16 cellular contexts compared by ENCODE assay signal in the genomic region with DNA sequence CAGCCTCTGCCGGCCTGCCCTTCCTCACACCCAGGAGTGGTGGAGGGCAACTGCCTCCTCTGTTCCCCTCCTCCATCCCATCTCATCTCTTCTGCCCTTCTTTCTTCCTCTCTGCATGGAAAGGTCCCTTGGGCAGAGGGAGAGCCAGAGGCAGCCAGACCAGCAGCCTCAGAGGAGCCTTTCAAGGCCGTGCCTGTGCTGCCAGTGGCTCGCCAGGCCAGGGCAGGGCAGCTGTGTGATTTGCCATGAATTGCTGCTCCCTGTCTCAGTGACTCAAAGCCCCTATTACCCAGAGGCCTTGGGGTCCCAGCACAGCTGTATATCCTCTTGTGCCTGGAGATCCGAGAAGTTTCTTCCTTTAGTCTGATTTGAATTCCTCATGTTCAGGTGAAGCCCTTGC. TPM values are rescaled to one million over a fixed set of nuclear protein-coding genes. Genes with fewer than 3 reads are reported as not detected.
A peak's percentile ranks its signal among the peaks of the same experiment; 100 is the strongest.
DNase-seq lines count a peak whose midpoint lies in the region; ATAC-seq and TF ChIP-seq lines count a peak whose summit lies in the region.
"Had no signal": no experiment of that assay in that cellular context is flagged by ENCODE, and none has a peak within 500 bp of the region (broad histone marks: within the 10 kb centered on the region; RNA-seq: fewer than 3 reads in every experiment).

No MANE protein-coding gene starts in this region.

- TF ChIP-seq POLR2A in IMR-90 (IDR thresholded peaks at IDR 0.05; ENCODE audit: low read depth, low read length) = no peak
- no peak for TF ChIP-seq POLR2A in spleen (IDR thresholded peaks at IDR 0.05)

- H3K14ac ChIP-seq in IMR-90 (replicated peaks; ENCODE audit: low read depth, low read length) = peak overlapping the region; percentile 64; the same call in 1 of the 2 replicates

- H3K9me3 Mint-ChIP-seq in mesothelial cell of epicardium = no peaks in the 10 kb centered on the region
- no peaks in the 10 kb centered on the region for H3K9me3 Mint-ChIP-seq in activated CD4-positive, alpha-beta memory T cell treated with anti-CD3 and anti-CD28 coated beads for 36 hours
- H3K9me3 Mint-ChIP-seq: T-helper 1 cell treated with Interleukin-12 subunit alpha and Interleukin-12 subunit beta and Interleukin-4 antibody, amounts not matched to agents 30 μg/mL and 1 μg/mL, for 36 hours had no signal

- in situ Hi-C loops in IMR-90 (cut with MboI; ENCODE audit: low sequenced_read_pairs) = loop anchor here (25.0 kb wide), 1 partner anchor 437 kb away; no protein-coding TSS in a partner anchor

- H3K27me3 ChIP-seq in IMR-90 (ENCODE audit: control insufficient read depth, insufficient read depth, low read length) (no peaks in the 10 kb centered on the region), spleen (replicated peaks in 1 of 7) (no peaks in the 10 kb centered on the region), H7 (ENCODE audit: control insufficient read depth, insufficient read depth, low read length) (no peaks in the 10 kb centered on the region)

- peaks cover 26% of the 10 kb centered on the region for H3K4me1 ChIP-seq in IMR-90 (ENCODE audit: control insufficient read depth, insufficient read depth, low read length)
- H3K4me1 ChIP-seq in spleen = peaks cover 0 to 11% (median 6%) of the 10 kb centered on the region in 6 donors
- H3K4me1 ChIP-seq: Caco-2 had no signal

- TF ChIP-seq CTCF in IMR-90 (conservative IDR thresholded peaks at IDR 0.05; ENCODE audit: low read depth, low read length) (no peak), mesothelial cell of epicardium (IDR thresholded peaks at IDR 0.05; ENCODE audit: unreplicated experiment) (no peak), spleen (IDR thresholded peaks at IDR 0.05 in 8 of 11, conservative IDR thresholded peaks at IDR 0.05 in 3 of 11) (no peak), GM20000 (IDR thresholded peaks at IDR 0.05; ENCODE audit: extremely low read depth, missing control alignments) (no peak)

- H2AFZ ChIP-seq in IMR-90 (replicated peaks; ENCODE audit: low read length, poor library complexity) = peak overlapping the region; percentile 80

- H4K8ac ChIP-seq in IMR-90 (ENCODE audit: low read depth in 2 of 2, low read length in 2 of 2) = peak overlapping the region in 1 of 2 experiments; percentile 56; a peak in 1 of 4 replicates

- H4K20me1 ChIP-seq in IMR-90 (ENCODE audit: insufficient read depth, low read length) = 0 out of 2 replicates have a peak, but pooled peaks cover 3% of the 10 kb centered on the region

- H3K18ac ChIP-seq in IMR-90 (ENCODE audit: low read depth, low read length) = no peak overlapping the region; the same call in 1 of the 2 replicates

- H3K9ac ChIP-seq in IMR-90 (ENCODE audit: low read depth, low read length) = no peak overlapping the region

- H3K9me1 ChIP-seq in IMR-90 (ENCODE audit: insufficient read depth, low read length) = peaks cover 12% of the 10 kb centered on the region

- CTCF ChIA-PET in IMR-90 (lab: Yijun Ruan, JAX) = no interaction called here
- CTCF ChIA-PET in activated CD4-positive, alpha-beta memory T cell treated with anti-CD3 and anti-CD28 coated beads for 36 hours (lab: Charles Lee) = interaction anchor here (0.9 kb wide), 1 partner anchor 76 kb away, joined by 3 read pairs; no protein-coding TSS in a partner anchor

- ATAC-seq in IMR-90 (ENCODE audit: low read depth) = peak; percentile 25

- H3K36me3 Mint-ChIP-seq in mesothelial cell of epicardium = no peaks in the 10 kb centered on the region
- H3K36me3 Mint-ChIP-seq in activated CD4-positive, alpha-beta memory T cell treated with anti-CD3 and anti-CD28 coated beads for 36 hours = no peaks in the 10 kb centered on the region

- peak overlapping the region; percentile 75 for H2BK20ac ChIP-seq in IMR-90 (ENCODE audit: low read depth, low read length)

- no peaks in the 10 kb centered on the region for H3K27me3 Mint-ChIP-seq in mesothelial cell of epicardium (ENCODE audit: low read depth)
- H3K27me3 Mint-ChIP-seq in activated CD4-positive, alpha-beta memory T cell treated with anti-CD3 and anti-CD28 coated beads for 36 hours = peaks cover 5% of the 10 kb centered on the region

- H2AK5ac ChIP-seq in IMR-90 (ENCODE audit: low read depth, low read length) = peak overlapping the region; percentile 41

- peak overlapping the region; percentile 33; the same call in 1 of the 3 replicates for H2BK15ac ChIP-seq in IMR-90 (ENCODE audit: low read depth, low read length)

- H2BK5ac ChIP-seq in IMR-90 (ENCODE audit: low read depth, low read length, poor library complexity, severe bottlenecking) = no peak overlapping the region

- H3K4ac ChIP-seq in IMR-90 (ENCODE audit: low read depth, low read length) = peak overlapping the region; percentile 82

- TF ChIP-seq RAD21 in IMR-90 (IDR thresholded peaks at IDR 0.05; ENCODE audit: low read length) = no peak

- peak overlapping the region; percentile 80 for H2BK120ac ChIP-seq in IMR-90 (ENCODE audit: low read depth, low read length)

- H3K4me3 Mint-ChIP-seq in mesothelial cell of epicardium = no peak overlapping the region
- no peak overlapping the region for H3K4me3 Mint-ChIP-seq in activated CD4-positive, alpha-beta memory T cell treated with anti-CD3 and anti-CD28 coated beads for 36 hours
- H3K4me3 Mint-ChIP-seq: T-helper 1 cell treated with Interleukin-12 subunit alpha and Interleukin-12 subunit beta and Interleukin-4 antibody, amounts not matched to agents 30 μg/mL and 1 μg/mL, for 36 hours had no signal

- H3K27ac Mint-ChIP-seq in mesothelial cell of epicardium = peak overlapping the region; percentile 72
- no peak overlapping the region for H3K27ac Mint-ChIP-seq in activated CD4-positive, alpha-beta memory T cell treated with anti-CD3 and anti-CD28 coated beads for 36 hours
- H3K27ac Mint-ChIP-seq: T-helper 1 cell treated with Interleukin-12 subunit alpha and Interleukin-12 subunit beta and Interleukin-4 antibody, amounts not matched to agents 30 μg/mL and 1 μg/mL, for 36 hours had no signal

- peaks cover 6 to 8% of the 10 kb centered on the region in 2 experiments; a peak in 2 of 4 replicates for H3K79me1 ChIP-seq in IMR-90 (ENCODE audit: low read depth in 1 of 2, low read length in 2 of 2)

- no TSS peak for BruUV-seq in IMR-90 (replicated peaks; lab: Mats Ljungman, UMichigan)

- H3K23ac ChIP-seq in IMR-90 (ENCODE audit: low read depth, low read length) = peak overlapping the region; percentile 45

- intact Hi-C loops in IMR-90 (cut with micrococcal nuclease) = loop anchor here (5.0 kb wide), 1 partner anchor 37 kb away; the partner anchor contains the start of gene DSTYK
- intact Hi-C loops in spleen (cut with DNase I; ENCODE audit: low total_unique reads) = no loop called here
- intact Hi-C loops in activated CD4-positive, alpha-beta memory T cell treated with anti-CD3 and anti-CD28 coated beads for 36 hours (cut with micrococcal nuclease) = loop anchor here (10.0 kb wide), 1 partner anchor 445 kb away; no protein-coding TSS in a partner anchor

- POLR2A ChIA-PET in IMR-90 (lab: Charles Lee; ENCODE audit: unreplicated experiment) = no interaction called here
- POLR2A ChIA-PET in activated CD4-positive, alpha-beta memory T cell treated with anti-CD3 and anti-CD28 coated beads for 36 hours (lab: Charles Lee) = no interaction called here

- peak overlapping the region; percentile 39; the same call in 1 of the 2 replicates for H3K4me2 ChIP-seq in IMR-90 (ENCODE audit: low read depth, low read length)

- no peak overlapping the region for H3K4me3 ChIP-seq in IMR-90 (ENCODE audit: insufficient read depth, low read depth, low read length)
- no peak overlapping the region for H3K4me3 ChIP-seq in spleen
- no peak overlapping the region for H3K4me3 ChIP-seq in H7 (ENCODE audit: insufficient read depth, low read depth, low read length)

- no peak for DNase-seq in IMR-90
- DNase-seq in caudate nucleus (lab: John Stamatoyannopoulos, UW) = peak in 8 of 61 donors; percentile 21 to 46 (median 32)
- no peak for DNase-seq in mesothelial cell of epicardium (ENCODE audit: low spot score in 2 of 2, unreplicated experiment in 2 of 2)
- DNase-seq in spleen = peak; percentile 56
- no peak for DNase-seq in activated CD4-positive, alpha-beta memory T cell treated with anti-CD3 and anti-CD28 coated beads for 36 hours
- no peak for DNase-seq in H7
- DNase-seq in GM20000 (ENCODE audit: low spot score) = no peak
- DNase-seq in NCI-H1092 (lab: John Stamatoyannopoulos, UW) = no peak
- DNase-seq: activated CD4-positive, CD25-positive, alpha-beta regulatory T cell treated with anti-CD3 and anti-CD28 coated beads, Interleukin-2, amount 50 U/mL, for 72 hours; activated gamma-delta T cell; Caco-2; GDM1; MV-4-11; NCI-H774; stimulated activated CD4-positive, alpha-beta T cell treated with anti-CD3 and anti-CD28 coated beads, Interleukin-4, amount 100 ng/mL, for 4 hours had no signal

- H3K27ac ChIP-seq in IMR-90 (ENCODE audit: insufficient read depth, low read length) (peak overlapping the region; percentile 10; the same call in 1 of the 2 replicates), caudate nucleus (ENCODE audit: low read depth, low read length) (peak overlapping the region; percentile 98), spleen (no peak overlapping the region)

- H3K36me3 ChIP-seq in IMR-90 (ENCODE audit: control insufficient read depth, insufficient read depth, low read length) (no peaks in the 10 kb centered on the region), spleen (no peaks in the 10 kb centered on the region), H7 (replicated peaks; ENCODE audit: control insufficient read depth, insufficient read depth, low read length) (no peaks in the 10 kb centered on the region)

- 0 out of 2 replicates have a peak overlapping the region, but pooled peaks have one; percentile 1 for H3K56ac ChIP-seq in IMR-90 (ENCODE audit: extremely low read depth, insufficient read depth, low read length)

- dilution Hi-C loops in IMR-90 (cut with HindIII; ENCODE audit: low sequenced_read_pairs, unreplicated experiment) = no loop called here

- peak overlapping the region; percentile 67 for H2AK9ac ChIP-seq in IMR-90 (replicated peaks; ENCODE audit: low read depth, low read length, poor library complexity)

- H4K5ac ChIP-seq in IMR-90 (ENCODE audit: low read depth, low read length) = no peak overlapping the region

- H3K9me3 ChIP-seq in IMR-90 (ENCODE audit: control insufficient read depth, insufficient read depth, low read length) (no peaks in the 10 kb centered on the region), spleen (no peaks in the 10 kb centered on the region)
- H3K9me3 ChIP-seq: Caco-2 had no signal

- WGBS in IMR-90 (ENCODE audit: extremely low coverage in 2 of 2, insufficient read length in 1 of 2), 2 experiments = no CpG with 5 or more reads among the region's 4 CpGs
- 68 to 77% (median 74%) methylated on average over 4 of the region's 4 CpGs for WGBS in spleen, 5 donors

- peak overlapping the region; percentile 70; the same call in 1 of the 2 replicates for H4K91ac ChIP-seq in IMR-90 (ENCODE audit: insufficient read depth, low read depth, low read length)

- peaks cover 58% of the 10 kb centered on the region for H3K4me1 Mint-ChIP-seq in mesothelial cell of epicardium
- H3K4me1 Mint-ChIP-seq in activated CD4-positive, alpha-beta memory T cell treated with anti-CD3 and anti-CD28 coated beads for 36 hours (ENCODE audit: low read depth) = peaks cover 14% of the 10 kb centered on the region

RNA-seq across cellular contexts. Expression of gene TMCC2, which starts 21.9 kb away (rescaled TPM):
- total RNA-seq in IMR-90 (2012; rRNA removed) (2.0 and 2.2 TPM in 2 replicates), mesothelial cell of epicardium (6.1 to 6.8 TPM (median 6.5 TPM) in 3 replicates), spleen (100 to 1,000 TPM in 1 of 7 donors, 10 to 100 TPM in 3, 1 to 10 TPM in 3; 2.9 to 146 (median 11.3) TPM)
- polyA plus RNA-seq in IMR-90 (2012; rRNA removed) (4.2 and 4.6 TPM in 2 replicates), spleen (10 to 100 TPM in 1 of 3 donors, 1 to 10 TPM in 1, under 1 TPM in 1; 0.74 to 11.9 (median 1.2) TPM)
- 4.5 and 5.0 TPM in 2 replicates for polyA plus RNA-seq in IMR-90 (2012; cell fraction: cytosol; rRNA removed)
- polyA plus RNA-seq in IMR-90 (2012; cell fraction: nucleus; rRNA removed; ENCODE audit: low replicate concordance) = 4.4 and 7.7 TPM in 2 replicates
- 10 to 100 TPM in 1 of 2 experiments, 1 to 10 TPM in 1; 9.8 to 10.1 TPM for total RNA-seq in activated CD4-positive, alpha-beta memory T cell treated with anti-CD3 and anti-CD28 coated beads for 36 hours
- 13.6 and 19.3 TPM in 2 replicates for total RNA-seq in H7 (2014; rRNA removed; shearing (Covaris generic))

RNA-seq across cellular contexts. Expression of gene DSTYK, which starts 38.1 kb away (rescaled TPM):
- total RNA-seq in IMR-90 (2012; rRNA removed) (18.3 and 19.2 TPM in 2 replicates), mesothelial cell of epicardium (18.3 to 19.5 TPM (median 18.3 TPM) in 3 replicates), spleen (10 to 100 TPM; 12.8 to 24.3 (median 18.2) TPM)
- polyA plus RNA-seq in IMR-90 (2012; rRNA removed) (7.2 and 8.0 TPM in 2 replicates), spleen (1 to 10 TPM; 2.2 to 5.0 (median 2.3) TPM)
- 2.9 and 3.2 TPM in 2 replicates for polyA plus RNA-seq in IMR-90 (2012; cell fraction: cytosol; rRNA removed)
- polyA plus RNA-seq in IMR-90 (2012; cell fraction: nucleus; rRNA removed; ENCODE audit: low replicate concordance) = 1.8 and 5.1 TPM in 2 replicates
- total RNA-seq in activated CD4-positive, alpha-beta memory T cell treated with anti-CD3 and anti-CD28 coated beads for 36 hours = 1 to 10 TPM; 9.0 to 9.8 TPM
- total RNA-seq in H7 (2014; rRNA removed; shearing (Covaris generic)) = 10.9 and 13.9 TPM in 2 replicates

Comparison
In these comparisons a context has a peak if more than half of its experiments do, and no peak if none do; other contexts are left out.
1. H3K27ac ChIP-seq: peak in IMR-90 (single experiment) and caudate nucleus (single experiment); none in spleen (0 of 8).